Comparison of ENCODE assay signal across 26 cellular contexts in genomic region chr21:45371649-45372048, GRCh38.
"Had no signal": no experiment of that assay in that cellular context is flagged by ENCODE, and none has a peak within 500 bp of the region (broad histone marks: within the 10 kb centered on the region; RNA-seq: fewer than 3 reads in every experiment).

No MANE protein-coding gene starts in this region.

- H3K4me3 ChIP-seq: left lung, lung, mucosa of descending colon, ovary, right atrium auricular region, right lobe of liver, smooth muscle cell, tibial nerve, uterus had no signal

- H3K27ac Mint-ChIP-seq: natural killer cell treated with Interleukin-12 subunit alpha and Interleukin-12 subunit beta and Interleukin-15 and Interleukin-18, amount 100 ng/mL, for 72 hours; progenitor cell of endocrine pancreas; stimulated activated memory B cell treated with anti-CD40 and anti-IgM and Interleukin-4, amounts not matched to agents 10 μg/mL and 1 μg/mL and 100 μg/mL, for 72 hours; stimulated activated naive CD8-positive, alpha-beta T cell treated with anti-CD3 and anti-CD28 coated beads, Interleukin-15, amount 100 ng/mL, for 72 hours; type B pancreatic cell had no signal

- H3K36me3 ChIP-seq: left lung, ovary, right atrium auricular region, right lobe of liver, tibial nerve, uterus had no signal

- H3K36me3 Mint-ChIP-seq: immature natural killer cell; naive thymus-derived CD4-positive, alpha-beta T cell; natural killer cell treated with Interleukin-12 subunit alpha and Interleukin-12 subunit beta and Interleukin-15 and Interleukin-18, amount 100 ng/mL, for 72 hours; stimulated activated memory B cell treated with anti-CD40 and anti-IgM and Interleukin-4, amounts not matched to agents 10 μg/mL and 1 μg/mL and 100 μg/mL, for 72 hours; type B pancreatic cell had no signal

- H3K4me3 Mint-ChIP-seq: naive thymus-derived CD4-positive, alpha-beta T cell; natural killer cell treated with Interleukin-12 subunit alpha and Interleukin-12 subunit beta and Interleukin-15 and Interleukin-18, amount 100 ng/mL, for 72 hours; stimulated activated memory B cell treated with anti-CD40 and anti-IgM and Interleukin-4, amounts not matched to agents 10 μg/mL and 1 μg/mL and 100 μg/mL, for 72 hours; stimulated activated naive CD8-positive, alpha-beta T cell treated with anti-CD3 and anti-CD28 coated beads, Interleukin-15, amount 100 ng/mL, for 72 hours; type B pancreatic cell had no signal

- ATAC-seq: left colon; left lung; mucosa of descending colon; naive thymus-derived CD4-positive, alpha-beta T cell; natural killer cell treated with Interleukin-12 subunit alpha and Interleukin-12 subunit beta and Interleukin-15 and Interleukin-18, amount 100 ng/mL, for 72 hours; right lobe of liver; stimulated activated memory B cell treated with anti-CD40 and anti-IgM and Interleukin-4, amounts not matched to agents 10 μg/mL and 1 μg/mL and 100 μg/mL, for 72 hours; stimulated activated naive CD8-positive, alpha-beta T cell treated with anti-CD3 and anti-CD28 coated beads, Interleukin-15, amount 100 ng/mL, for 72 hours had no signal

- FAIRE-seq: islet of Langerhans, kidney had no signal

- H3K9me3 Mint-ChIP-seq: natural killer cell treated with Interleukin-12 subunit alpha and Interleukin-12 subunit beta and Interleukin-15 and Interleukin-18, amount 100 ng/mL, for 72 hours; stimulated activated memory B cell treated with anti-CD40 and anti-IgM and Interleukin-4, amounts not matched to agents 10 μg/mL and 1 μg/mL and 100 μg/mL, for 72 hours; stimulated activated naive CD8-positive, alpha-beta T cell treated with anti-CD3 and anti-CD28 coated beads, Interleukin-15, amount 100 ng/mL, for 72 hours; type B pancreatic cell had no signal

- H3K27ac ChIP-seq: left lung, ovary, right atrium auricular region, right lobe of liver, tibial nerve, uterus had no signal

- H3K27me3 ChIP-seq: left lung, ovary, right atrium auricular region, right lobe of liver, tibial nerve, uterus had no signal

- DNase-seq: left colon; midbrain; naive thymus-derived CD4-positive, alpha-beta T cell; right lobe of liver; stimulated activated CD4-positive, alpha-beta T cell treated with anti-CD3 and anti-CD28 coated beads, Interleukin-1b, Interleukin-23, amount 100 ng/mL, for 48 hours; stimulated activated CD4-positive, alpha-beta T cell treated with anti-CD3 and anti-CD28 coated beads, Interleukin-2, amount 100 ng/mL, for 48 hours; stimulated activated CD4-positive, alpha-beta T cell treated with anti-CD3 and anti-CD28 coated beads, Interleukin-4, amount 100 ng/mL, for 4 hours; stimulated activated CD8-positive, alpha-beta memory T cell treated with anti-CD3 and anti-CD28 coated beads, Interleukin-4, amount 100 ng/mL, for 48 hours; stimulated activated naive CD4-positive, alpha-beta T cell treated with Interleukin-2 at 50 U/mL for 16 hours; stimulated activated naive CD8-positive, alpha-beta T cell treated with anti-CD3 and anti-CD28 coated beads, Interleukin-15, amount 100 ng/mL, for 72 hours; substantia nigra; uterus had no signal

- H3K4me1 Mint-ChIP-seq: stimulated activated memory B cell treated with anti-CD40 and anti-IgM and Interleukin-4, amounts not matched to agents 10 μg/mL and 1 μg/mL and 100 μg/mL, for 72 hours had no signal

- H3K4me1 ChIP-seq: right lobe of liver had no signal

- H3K4me2 ChIP-seq: smooth muscle cell had no signal

- H3K9me3 ChIP-seq: left lung, mucosa of descending colon, ovary, right atrium auricular region, right lobe of liver, tibial nerve, uterus had no signal

- H3K27me3 Mint-ChIP-seq: type B pancreatic cell had no signal
